Comparison of ENCODE assay signal across 21 cellular contexts in genomic region chrX:1221296-1221845, GRCh38. TPM values are rescaled to one million over a fixed set of nuclear protein-coding genes. Genes with fewer than 3 reads are reported as not detected.
DNase-seq lines count a peak whose midpoint lies in the region; ATAC-seq, FAIRE-seq and TF ChIP-seq lines count a peak whose summit lies in the region.
"Had no signal": no experiment of that assay in that cellular context is flagged by ENCODE, and none has a peak within 500 bp of the region (broad histone marks: within the 10 kb centered on the region; RNA-seq: fewer than 3 reads in every experiment).

No MANE protein-coding gene starts in this region.

- no peak overlapping the region for H3K27ac Mint-ChIP-seq in activated CD4-positive, alpha-beta memory T cell treated with anti-CD3 and anti-CD28 coated beads for 36 hours
- H3K27ac Mint-ChIP-seq: CD4-positive, alpha-beta T cell; HFFc6 had no signal

- H3K36me3 ChIP-seq in kidney (ENCODE audit: control insufficient read depth in 1 of 2, insufficient read depth in 2 of 2, low read length in 2 of 2), result no peaks in the 10 kb centered on the region
- H3K36me3 ChIP-seq: BE2C had no signal

- no peaks in the 10 kb centered on the region for H3K4me1 ChIP-seq in kidney (ENCODE audit: control insufficient read depth in 1 of 2, insufficient read depth in 1 of 2, low read depth in 1 of 2, low read length in 2 of 2)
- H3K4me1 ChIP-seq: BE2C, Caco-2 had no signal

- no peak for ATAC-seq in Right ventricle myocardium inferior
- ATAC-seq: HCT116 had no signal

- intact Hi-C loops in cardiac septum (cut with DNase I), result no loop called here
- intact Hi-C loops in Right ventricle myocardium inferior (cut with DNase I), result no loop called here
- intact Hi-C loops in kidney (cut with DNase I), result no loop called here
- intact Hi-C loops in posterior vena cava (cut with DNase I), result no loop called here
- intact Hi-C loops in activated CD4-positive, alpha-beta memory T cell treated with anti-CD3 and anti-CD28 coated beads for 36 hours (cut with micrococcal nuclease), result no loop called here

- H3K27ac ChIP-seq in kidney (ENCODE audit: low read depth in 2 of 2, low read length in 2 of 2), result no peak overlapping the region

- H3K27me3 Mint-ChIP-seq in activated CD4-positive, alpha-beta memory T cell treated with anti-CD3 and anti-CD28 coated beads for 36 hours, result peaks cover 3% of the 10 kb centered on the region
- H3K27me3 Mint-ChIP-seq: CD4-positive, alpha-beta T cell had no signal

- no peak for FAIRE-seq in kidney (lab: Jason Lieb, UNC)
- FAIRE-seq: D721Med, G401.6, GM12891, GM19239, H54, HTR-8/SVneo had no signal

- no peak overlapping the region for H3K4me3 ChIP-seq in kidney (ENCODE audit: low read length in 2 of 2)

- no peak overlapping the region for H3K4me3 Mint-ChIP-seq in activated CD4-positive, alpha-beta memory T cell treated with anti-CD3 and anti-CD28 coated beads for 36 hours
- H3K4me3 Mint-ChIP-seq: CD4-positive, alpha-beta T cell; HFFc6 had no signal

- no peak overlapping the region for H3K9ac ChIP-seq in kidney (ENCODE audit: low read length in 2 of 2)

- peaks cover 0 to 4% of the 10 kb centered on the region in 2 donors for H3K9me3 ChIP-seq in kidney (ENCODE audit: control insufficient read depth in 1 of 2, low read length in 2 of 2)
- H3K9me3 ChIP-seq: BE2C had no signal

- H3K4me1 Mint-ChIP-seq in activated CD4-positive, alpha-beta memory T cell treated with anti-CD3 and anti-CD28 coated beads for 36 hours (ENCODE audit: low read depth), result peaks cover 6% of the 10 kb centered on the region

- DNase-seq in cardiac septum (ENCODE audit: low spot score), result peak; percentile 55
- no peak for DNase-seq in Right ventricle myocardium inferior (ENCODE audit: missing footprints)
- peak; percentile 10 for DNase-seq in kidney
- DNase-seq in posterior vena cava (ENCODE audit: low spot score), result peak; percentile 67
- no peak for DNase-seq in activated CD4-positive, alpha-beta memory T cell treated with anti-CD3 and anti-CD28 coated beads for 36 hours
- no peak for DNase-seq in GOT3 (lab: John Stamatoyannopoulos, UW)
- no peak for DNase-seq in cortex of kidney (lab: John Stamatoyannopoulos, UW)
- DNase-seq: BE2C; C1 segment of cervical spinal cord; Caco-2; CD4-positive, alpha-beta T cell; HFFc6; IMR-90 had no signal

- H3K36me3 Mint-ChIP-seq in activated CD4-positive, alpha-beta memory T cell treated with anti-CD3 and anti-CD28 coated beads for 36 hours, result peaks cover 5% of the 10 kb centered on the region

- H3K9me3 Mint-ChIP-seq in activated CD4-positive, alpha-beta memory T cell treated with anti-CD3 and anti-CD28 coated beads for 36 hours, result peaks cover 19% of the 10 kb centered on the region

- POLR2A ChIA-PET in activated CD4-positive, alpha-beta memory T cell treated with anti-CD3 and anti-CD28 coated beads for 36 hours (lab: Charles Lee), result no interaction called here

- no peak for TF ChIP-seq CTCF in kidney (IDR thresholded peaks at IDR 0.05; ENCODE audit: borderline replicate concordance, extremely low read depth, insufficient read depth)

- CTCF ChIA-PET in activated CD4-positive, alpha-beta memory T cell treated with anti-CD3 and anti-CD28 coated beads for 36 hours (lab: Charles Lee), result no interaction called here

RNA-seq across cellular contexts. Expression of gene CRLF2, which starts 8.9 kb away (rescaled TPM):
- total RNA-seq in cardiac septum (not detected), Right ventricle myocardium inferior (not detected), kidney (1.6 TPM), posterior vena cava (1 to 10 TPM in 1 of 2 donors, under 1 TPM in 1; 0.33 to 1.1 TPM)
- polyA plus RNA-seq in kidney (ENCODE audit: insufficient read depth, low read depth, low replicate concordance), result not detected
- 1 to 10 TPM in 1 of 2 experiments, under 1 TPM in 1; 0.44 to 1.3 TPM for total RNA-seq in activated CD4-positive, alpha-beta memory T cell treated with anti-CD3 and anti-CD28 coated beads for 36 hours
- total RNA-seq: A172, Caco-2, IMR-90 had no signal
- polyA plus RNA-seq: IMR-90 had no signal

RNA-seq across cellular contexts. Expression of gene CSF2RA, which starts 47.2 kb away (rescaled TPM):
- 2.2 TPM for total RNA-seq in cardiac septum
- total RNA-seq in Right ventricle myocardium inferior, result 3.6 TPM
- total RNA-seq in kidney, result 15.5 TPM
- polyA plus RNA-seq in kidney (ENCODE audit: insufficient read depth, low read depth, low replicate concordance), result 1.9 TPM
- total RNA-seq in posterior vena cava, result 10 to 100 TPM in 1 of 2 donors, 1 to 10 TPM in 1; 4.9 to 13.1 TPM
- total RNA-seq in activated CD4-positive, alpha-beta memory T cell treated with anti-CD3 and anti-CD28 coated beads for 36 hours, result under 1 TPM; 0.38 to 0.39 TPM
- total RNA-seq: IMR-90 had no signal
- polyA plus RNA-seq: IMR-90 had no signal

Comparison
In these comparisons a context has a peak if more than half of its experiments do, and no peak if none do; other contexts are left out.
1. DNase-seq: peak in cardiac septum (single experiment), kidney (single experiment) and posterior vena cava (single experiment); none in Right ventricle myocardium inferior (single experiment), activated CD4-positive, alpha-beta memory T cell treated with anti-CD3 and anti-CD28 coated beads for 36 hours (single experiment), GOT3 (single experiment) and cortex of kidney (single experiment).